ENCODE assay signal across 22 cellular contexts in genomic region chr15:90864507-90864906, GRCh38. TPM values are rescaled to one million over a fixed set of nuclear protein-coding genes. Genes with fewer than 3 reads are reported as not detected.
DNase-seq lines count a peak whose midpoint lies in the region; FAIRE-seq and TF ChIP-seq lines count a peak whose summit lies in the region.
"Had no signal": no experiment of that assay in that cellular context is flagged by ENCODE, and none has a peak within 500 bp of the region (broad histone marks: within the 10 kb centered on the region; RNA-seq: fewer than 3 reads in every experiment).

No MANE protein-coding gene starts in this region.

- H4K12ac ChIP-seq in trophoblast cell (ENCODE audit: low read depth, low read length) = no peak overlapping the region

- H3K79me1 ChIP-seq in trophoblast cell (ENCODE audit: low read length) = peaks cover 21% of the 10 kb centered on the region

- POLR2A ChIA-PET in HEK293 (lab: Yijun Ruan, JAX) = interaction anchor here (0.6 kb wide), 1 partner anchor 92 kb away, joined by 13 read pairs; no protein-coding TSS in a partner anchor

- no peak overlapping the region for H4K91ac ChIP-seq in trophoblast cell (ENCODE audit: low read depth, low read length)

- no CpG with 5 or more reads among the region's 10 CpGs for WGBS in trophoblast cell (ENCODE audit: extremely low coverage, insufficient coverage, insufficient read length)

- peaks cover 37% of the 10 kb centered on the region for H3K4me1 ChIP-seq in HEK293 (ENCODE audit: control insufficient read depth, insufficient read depth, low read length)
- H3K4me1 ChIP-seq in trophoblast cell (ENCODE audit: control insufficient read depth in 1 of 2, insufficient read depth in 2 of 2, low read length in 2 of 2) = peaks cover 22 to 24% of the 10 kb centered on the region in 2 experiments

- no peaks in the 10 kb centered on the region for H3K27me3 Mint-ChIP-seq in activated naive CD4-positive, alpha-beta T cell treated with anti-CD3 and anti-CD28 coated beads for 36 hours (ENCODE audit: low read depth)
- no peaks in the 10 kb centered on the region for H3K27me3 Mint-ChIP-seq in dendritic cell treated with granulocyte-macrophage colony-stimulating factor and Interleukin-4, amounts not matched to agents 40 ng/mL and 50 ng/mL, for 4 days
- H3K27me3 Mint-ChIP-seq: activated naive CD4-positive, alpha-beta T cell treated with anti-CD3 and anti-CD28 coated beads, Interleukin-2, amount 10 ng/mL, durations not matched to agents 7 days and 5 days had no signal

- no peak overlapping the region for H4K8ac ChIP-seq in trophoblast cell (ENCODE audit: low read depth, low read length)

- no peak for FAIRE-seq in H54 (lab: Jason Lieb, UNC)
- FAIRE-seq: GM18507 had no signal

- H3K36me3 ChIP-seq in HEK293 (ENCODE audit: control insufficient read depth in 2 of 2, insufficient read depth in 1 of 2, low read length in 2 of 2) (no peaks in the 10 kb centered on the region), trophoblast cell (ENCODE audit: control insufficient read depth in 1 of 2, insufficient read depth in 2 of 2, low read length in 2 of 2) (no peaks in the 10 kb centered on the region)
- H3K36me3 ChIP-seq: left lung, suprapubic skin had no signal

- H2AK5ac ChIP-seq in trophoblast cell (ENCODE audit: low read length) = no peak overlapping the region

- no peak overlapping the region for H2AFZ ChIP-seq in trophoblast cell (ENCODE audit: insufficient read depth, low read length, poor library complexity)

- H3K4me3 Mint-ChIP-seq in activated naive CD4-positive, alpha-beta T cell treated with anti-CD3 and anti-CD28 coated beads for 36 hours = no peak overlapping the region
- no peak overlapping the region for H3K4me3 Mint-ChIP-seq in dendritic cell treated with granulocyte-macrophage colony-stimulating factor and Interleukin-4, amounts not matched to agents 40 ng/mL and 50 ng/mL, for 4 days
- H3K4me3 Mint-ChIP-seq: activated naive CD4-positive, alpha-beta T cell treated with anti-CD3 and anti-CD28 coated beads, Interleukin-2, amount 10 ng/mL, durations not matched to agents 7 days and 5 days; CD8-positive, alpha-beta memory T cell; T-helper 2 cell treated with Interferon-gamma antibody and Interleukin-4, amounts not matched to agents 5 μg/mL and 100 μg/mL, for 36 hours had no signal

- H3K18ac ChIP-seq in trophoblast cell (ENCODE audit: low read length) = no peak overlapping the region

- H2BK12ac ChIP-seq in trophoblast cell (ENCODE audit: low read length) = no peak overlapping the region

- H3K14ac ChIP-seq in trophoblast cell (ENCODE audit: low read length) = no peak overlapping the region

- H3K4ac ChIP-seq in trophoblast cell (ENCODE audit: low read depth, low read length) = peak overlapping the region; percentile 23

- H3K9me3 ChIP-seq in HEK293 (ENCODE audit: control insufficient read depth, insufficient read depth, low read depth, low read length) = no peaks in the 10 kb centered on the region
- H3K9me3 ChIP-seq in trophoblast cell (ENCODE audit: insufficient read depth, low read depth, low read length) = peaks cover 2% of the 10 kb centered on the region
- H3K9me3 ChIP-seq: left lung, suprapubic skin had no signal

- no peaks in the 10 kb centered on the region for H3K9me3 Mint-ChIP-seq in activated naive CD4-positive, alpha-beta T cell treated with anti-CD3 and anti-CD28 coated beads for 36 hours
- H3K9me3 Mint-ChIP-seq in dendritic cell treated with granulocyte-macrophage colony-stimulating factor and Interleukin-4, amounts not matched to agents 40 ng/mL and 50 ng/mL, for 4 days = no peaks in the 10 kb centered on the region
- H3K9me3 Mint-ChIP-seq: activated naive CD4-positive, alpha-beta T cell treated with anti-CD3 and anti-CD28 coated beads, Interleukin-2, amount 10 ng/mL, durations not matched to agents 7 days and 5 days; CD8-positive, alpha-beta memory T cell; T-helper 2 cell treated with Interferon-gamma antibody and Interleukin-4, amounts not matched to agents 5 μg/mL and 100 μg/mL, for 36 hours had no signal

- intact Hi-C loops in activated naive CD4-positive, alpha-beta T cell treated with anti-CD3 and anti-CD28 coated beads for 36 hours (cut with micrococcal nuclease) = no loop called here
- intact Hi-C loops in dendritic cell treated with granulocyte-macrophage colony-stimulating factor and Interleukin-4, amounts not matched to agents 40 ng/mL and 50 ng/mL, for 4 days (cut with micrococcal nuclease) = no loop called here

- CTCF ChIA-PET in activated naive CD4-positive, alpha-beta T cell treated with anti-CD3 and anti-CD28 coated beads for 36 hours (lab: Charles Lee) = no interaction called here
- CTCF ChIA-PET in HEK293 (lab: Yijun Ruan, JAX) = interaction anchor here (0.7 to 1.2 kb wide), 3 partner anchors 18 to 68 kb away, joined by 3 to 8 read pairs (median 5); partner anchors contain the start of gene HDDC3

- TF ChIP-seq CTCF in HEK293 (tag by site-specific recombination; IDR thresholded peaks at IDR 0.05) = no peak

- no peak overlapping the region for H2BK120ac ChIP-seq in trophoblast cell (ENCODE audit: insufficient read depth, low read length, poor library complexity)

- H3K36me3 Mint-ChIP-seq in activated naive CD4-positive, alpha-beta T cell treated with anti-CD3 and anti-CD28 coated beads for 36 hours (ENCODE audit: low read depth) = peaks cover 9% of the 10 kb centered on the region
- peaks cover 12% of the 10 kb centered on the region for H3K36me3 Mint-ChIP-seq in dendritic cell treated with granulocyte-macrophage colony-stimulating factor and Interleukin-4, amounts not matched to agents 40 ng/mL and 50 ng/mL, for 4 days (ENCODE audit: low read depth)
- H3K36me3 Mint-ChIP-seq: activated naive CD4-positive, alpha-beta T cell treated with anti-CD3 and anti-CD28 coated beads, Interleukin-2, amount 10 ng/mL, durations not matched to agents 7 days and 5 days; CD8-positive, alpha-beta memory T cell had no signal

- no peak for TF ChIP-seq POLR2A in H54 (IDR thresholded peaks at IDR 0.05; ENCODE audit: low read depth, low read length)

- H3K4me1 Mint-ChIP-seq in activated naive CD4-positive, alpha-beta T cell treated with anti-CD3 and anti-CD28 coated beads for 36 hours (ENCODE audit: low read depth) = peaks cover 44% of the 10 kb centered on the region
- peaks cover 72% of the 10 kb centered on the region for H3K4me1 Mint-ChIP-seq in dendritic cell treated with granulocyte-macrophage colony-stimulating factor and Interleukin-4, amounts not matched to agents 40 ng/mL and 50 ng/mL, for 4 days (ENCODE audit: low read depth)

- H3K23ac ChIP-seq in trophoblast cell (ENCODE audit: low read length) = no peak overlapping the region

- no peak overlapping the region for H2BK5ac ChIP-seq in trophoblast cell (ENCODE audit: low read depth, low read length, poor library complexity)

- peak; percentile 48 for DNase-seq in activated naive CD4-positive, alpha-beta T cell treated with anti-CD3 and anti-CD28 coated beads for 36 hours
- no peak for DNase-seq in activated naive CD4-positive, alpha-beta T cell treated with Interleukin-2 at 50 U/mL for 16 hours
- DNase-seq in trophoblast cell (peak in 1 of 2 donors; percentile 36), T-helper 2 cell (no peak), H54 (ENCODE audit: insufficient read length, low spot score) (no peak), midbrain (lab: John Stamatoyannopoulos, UW) (no peak)
- DNase-seq: activated naive CD4-positive, alpha-beta T cell treated with anti-CD3 and anti-CD28 coated beads, Interleukin-2, amount 10 ng/mL, durations not matched to agents 7 days and 5 days; CD8-positive, alpha-beta memory T cell; DMS79 treated with DMSO at 0.1 percent for 48 hours; effector CD8-positive, alpha-beta T cell; glutamatergic neuron; KBM-7; left lung; NCI-H1105; NCI-H526; stimulated activated CD4-positive, alpha-beta T cell treated with anti-CD3 and anti-CD28 coated beads, Interleukin-4, amount 100 ng/mL, for 4 hours had no signal

- H3K9ac ChIP-seq in trophoblast cell (ENCODE audit: low read length) = no peak overlapping the region

- H3K4me3 ChIP-seq in HEK293 (ENCODE audit: low read depth, low read length) (no peak overlapping the region), trophoblast cell (ENCODE audit: low read depth, low read length) (no peak overlapping the region)
- H3K4me3 ChIP-seq: left lung, smooth muscle cell, suprapubic skin had no signal

- H3K4me2 ChIP-seq in trophoblast cell (ENCODE audit: low read length) = no peak overlapping the region
- H3K4me2 ChIP-seq: smooth muscle cell had no signal

- H3K27ac Mint-ChIP-seq in activated naive CD4-positive, alpha-beta T cell treated with anti-CD3 and anti-CD28 coated beads for 36 hours = no peak overlapping the region
- peak overlapping the region; percentile 42 for H3K27ac Mint-ChIP-seq in dendritic cell treated with granulocyte-macrophage colony-stimulating factor and Interleukin-4, amounts not matched to agents 40 ng/mL and 50 ng/mL, for 4 days
- H3K27ac Mint-ChIP-seq: activated naive CD4-positive, alpha-beta T cell treated with anti-CD3 and anti-CD28 coated beads, Interleukin-2, amount 10 ng/mL, durations not matched to agents 7 days and 5 days; CD8-positive, alpha-beta memory T cell; T-helper 2 cell treated with Interferon-gamma antibody and Interleukin-4, amounts not matched to agents 5 μg/mL and 100 μg/mL, for 36 hours had no signal

- H3K27ac ChIP-seq in HEK293 (ENCODE audit: extremely low read depth, low read depth, low read length) (no peak overlapping the region), trophoblast cell (ENCODE audit: low read depth, low read length) (no peak overlapping the region)
- H3K27ac ChIP-seq: suprapubic skin had no signal

- no peaks in the 10 kb centered on the region for H3K79me2 ChIP-seq in trophoblast cell (ENCODE audit: control insufficient read depth, insufficient read depth, low read length, poor library complexity)

- H3K27me3 ChIP-seq in trophoblast cell (ENCODE audit: insufficient read depth, low read length) = no peaks in the 10 kb centered on the region
- H3K27me3 ChIP-seq: left lung, suprapubic skin had no signal

TF ChIP-seq in HEK293, 187 proteins besides CTCF, POLR2A, EP300 and RAD21 (continues in another document):
- peak; percentile 73 for TF ChIP-seq GLIS1 (tag by site-specific recombination; IDR thresholded peaks at IDR 0.05)

RNA-seq across cellular contexts. Expression of gene FURIN, which starts 3.9 kb away (rescaled TPM):
- total RNA-seq in activated naive CD4-positive, alpha-beta T cell treated with anti-CD3 and anti-CD28 coated beads for 36 hours = 100 to 1,000 TPM; 443 to 448 TPM
- 241 and 261 TPM in 2 replicates for polyA plus RNA-seq in trophoblast cell (2013)

RNA-seq across cellular contexts. Expression of gene FES, which starts 19.8 kb away (rescaled TPM):
- total RNA-seq in activated naive CD4-positive, alpha-beta T cell treated with anti-CD3 and anti-CD28 coated beads for 36 hours = 10 to 100 TPM; 22.6 to 24.2 TPM
- 11.0 and 11.7 TPM in 2 replicates for polyA plus RNA-seq in trophoblast cell (2013)

RNA-seq across cellular contexts. Expression of gene MAN2A2, which starts 38.6 kb away (rescaled TPM):
- 100 to 1,000 TPM; 139 to 141 TPM for total RNA-seq in activated naive CD4-positive, alpha-beta T cell treated with anti-CD3 and anti-CD28 coated beads for 36 hours
- polyA plus RNA-seq in trophoblast cell (2013) = 21.0 and 22.3 TPM in 2 replicates
